15 cellular contexts compared by ENCODE assay signal in the genomic region with DNA sequence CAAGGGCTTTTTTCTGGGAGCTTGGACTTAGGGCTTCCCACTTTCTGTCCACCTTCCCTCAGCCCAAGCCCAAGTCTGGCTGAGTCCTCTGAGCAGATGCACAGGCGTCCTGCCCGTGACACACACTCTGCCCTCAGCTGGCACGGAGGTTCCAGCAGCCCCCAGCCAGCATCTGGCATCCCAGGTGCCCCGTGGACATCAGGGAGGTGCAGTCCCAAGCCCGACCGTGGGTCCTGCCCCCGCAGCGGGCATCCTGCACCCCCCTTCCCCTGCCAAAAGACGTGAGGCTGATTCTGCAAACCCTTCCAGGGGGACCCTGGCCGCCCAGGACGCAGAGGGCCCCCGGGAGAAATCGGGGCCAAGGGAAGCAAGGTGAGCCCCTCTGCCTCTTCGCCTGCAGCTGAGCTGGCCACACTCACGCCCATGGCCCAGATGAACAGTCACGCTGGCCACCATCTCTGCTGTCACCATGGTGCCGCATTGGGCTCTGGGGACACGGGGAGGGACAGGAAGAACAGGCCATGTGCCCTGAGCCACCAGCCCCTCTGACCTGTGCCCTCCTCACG. TPM values are rescaled to one million over a fixed set of nuclear protein-coding genes. Genes with fewer than 3 reads are reported as not detected.
DNase-seq lines count a peak whose midpoint lies in the region; ATAC-seq and TF ChIP-seq lines count a peak whose summit lies in the region.
"Had no signal": no experiment of that assay in that cellular context is flagged by ENCODE, and none has a peak within 500 bp of the region (broad histone marks: within the 10 kb centered on the region; RNA-seq: fewer than 3 reads in every experiment).

No MANE protein-coding gene starts in this region.

- H4K20me1 ChIP-seq in MM.1S (ENCODE audit: insufficient read depth, low read length), result no peaks in the 10 kb centered on the region

- no peaks in the 10 kb centered on the region for H3F3A ChIP-seq in MM.1S (ENCODE audit: insufficient read depth, low read length)

- H3K9ac ChIP-seq in rectal smooth muscle tissue (ENCODE audit: low read length) (no peak overlapping the region), MM.1S (ENCODE audit: low read length) (no peak overlapping the region)
- H3K9ac ChIP-seq: parathyroid adenoma had no signal

- no peak overlapping the region for H3K27ac ChIP-seq in RWPE2 (ENCODE audit: poor library complexity, severe bottlenecking)
- no peak overlapping the region for H3K27ac ChIP-seq in right cardiac atrium (ENCODE audit: low read length)
- peak overlapping the region; percentile 51 for H3K27ac ChIP-seq in rectal smooth muscle tissue (ENCODE audit: low read depth, low read length)
- H3K27ac ChIP-seq in MM.1S (ENCODE audit: low read length), result no peak overlapping the region
- H3K27ac ChIP-seq: colonic mucosa, esophagus squamous epithelium, parathyroid adenoma, SK-N-MC had no signal

- no peak overlapping the region for H3K4me2 ChIP-seq in MM.1S (ENCODE audit: low read depth, low read length)

- intact Hi-C loops in right cardiac atrium (cut with DNase I), result loop anchor here in 1 of 4 donors (10.0 kb wide), 1 partner anchor 114 kb away; no protein-coding TSS in a partner anchor

- peak; percentile 36 for DNase-seq in D341Med (ENCODE audit: low spot score)
- DNase-seq in RWPE2 (ENCODE audit: low spot score), result peak; percentile 47
- DNase-seq in right cardiac atrium, result peak in 2 of 3 donors; percentile 11 to 47
- DNase-seq in GM10266 (ENCODE audit: extremely low spot score), result no peak
- DNase-seq in MM.1S, result no peak
- DNase-seq: amygdala; colonic mucosa; esophagus squamous epithelium; NCI-H1092 treated with DMSO at 0.1 percent for 48 hours; stimulated activated CD4-positive, alpha-beta T cell treated with anti-CD3 and anti-CD28 coated beads, Interleukin-1b, Interleukin-23, amount 100 ng/mL, for 48 hours had no signal

- H3K36me3 ChIP-seq in RWPE2 (ENCODE audit: low read depth), result no peaks in the 10 kb centered on the region
- peaks cover 54% of the 10 kb centered on the region for H3K36me3 ChIP-seq in rectal smooth muscle tissue (ENCODE audit: control insufficient read depth, insufficient read depth, low read length)
- H3K36me3 ChIP-seq in MM.1S (replicated peaks; ENCODE audit: insufficient read depth, low read length), result no peaks in the 10 kb centered on the region

- no peaks in the 10 kb centered on the region for H3K79me2 ChIP-seq in MM.1S (ENCODE audit: low read length)
- H3K79me2 ChIP-seq: parathyroid adenoma had no signal

- no peaks in the 10 kb centered on the region for H3K9me2 ChIP-seq in MM.1S (replicated peaks; ENCODE audit: insufficient read depth, low read length)

- no peak overlapping the region for H2AFZ ChIP-seq in MM.1S (ENCODE audit: low read length)
- H2AFZ ChIP-seq: parathyroid adenoma had no signal

- peaks cover 3% of the 10 kb centered on the region for H3K4me1 ChIP-seq in RWPE2 (ENCODE audit: insufficient read depth, poor library complexity, severe bottlenecking)
- no peaks in the 10 kb centered on the region for H3K4me1 ChIP-seq in right cardiac atrium (ENCODE audit: control insufficient read depth, insufficient read depth, low read length)
- no peaks in the 10 kb centered on the region for H3K4me1 ChIP-seq in rectal smooth muscle tissue (ENCODE audit: control insufficient read depth, insufficient read depth, low read length)
- H3K4me1 ChIP-seq in MM.1S (ENCODE audit: low read length), result no peaks in the 10 kb centered on the region
- H3K4me1 ChIP-seq: colonic mucosa, esophagus squamous epithelium, parathyroid adenoma had no signal

- no peak overlapping the region for H3K4me3 ChIP-seq in RWPE2 (ENCODE audit: severe bottlenecking)
- no peak overlapping the region for H3K4me3 ChIP-seq in right cardiac atrium (ENCODE audit: low read length)
- H3K4me3 ChIP-seq in rectal smooth muscle tissue (ENCODE audit: low read length), result no peak overlapping the region
- H3K4me3 ChIP-seq in MM.1S (ENCODE audit: low read length), result no peak overlapping the region
- H3K4me3 ChIP-seq: colonic mucosa, esophagus squamous epithelium, SK-N-MC had no signal

- 90% methylated on average over 19 of the region's 19 CpGs for WGBS in right cardiac atrium

- TF ChIP-seq CTCF in RWPE2 (IDR thresholded peaks at IDR 0.05; ENCODE audit: poor library complexity, severe bottlenecking), result no peak
- no peak for TF ChIP-seq CTCF in GM10266 (IDR thresholded peaks at IDR 0.05; ENCODE audit: control insufficient read depth, insufficient read depth, low read depth, missing control alignments)
- no peak for TF ChIP-seq CTCF in MM.1S (IDR thresholded peaks at IDR 0.05; ENCODE audit: low read length)

- ATAC-seq in RWPE2 (ENCODE audit: low read depth) (no peak), right cardiac atrium (no peak), HG03432 (IDR thresholded peaks at IDR 0.05; ENCODE audit: unreplicated experiment) (no peak)

- H3K9me3 ChIP-seq in RWPE2 (ENCODE audit: severe bottlenecking), result peaks cover 4% of the 10 kb centered on the region
- H3K9me3 ChIP-seq in right cardiac atrium (ENCODE audit: control insufficient read depth, low read length), result no peaks in the 10 kb centered on the region
- no peaks in the 10 kb centered on the region for H3K9me3 ChIP-seq in MM.1S (replicated peaks; ENCODE audit: insufficient read depth, low read length)
- H3K9me3 ChIP-seq: colonic mucosa, esophagus squamous epithelium had no signal

- H3K27me3 ChIP-seq in RWPE2 (ENCODE audit: insufficient read depth, poor library complexity, severe bottlenecking) (no peaks in the 10 kb centered on the region), right cardiac atrium (ENCODE audit: control insufficient read depth, insufficient read depth) (no peaks in the 10 kb centered on the region), rectal smooth muscle tissue (ENCODE audit: control insufficient read depth, insufficient read depth, low read length) (no peaks in the 10 kb centered on the region), MM.1S (replicated peaks; ENCODE audit: insufficient read depth, low read length) (peaks cover 92% of the 10 kb centered on the region)
- H3K27me3 ChIP-seq: colonic mucosa, esophagus squamous epithelium had no signal

RNA-seq across cellular contexts. Expression of gene COL6A2, which starts 20.5 kb away (rescaled TPM):
- 100 to 1,000 TPM; 198 to 323 (median 274) TPM for total RNA-seq in right cardiac atrium
- polyA plus RNA-seq in right cardiac atrium, result 210 TPM

RNA-seq across cellular contexts. Expression of gene FTCD, which starts 37.0 kb away (rescaled TPM):
- total RNA-seq in right cardiac atrium, result 1 to 10 TPM; 1.6 to 3.5 (median 2.0) TPM
- polyA plus RNA-seq in right cardiac atrium, result 1.00 TPM
- total RNA-seq: CD8-positive, alpha-beta memory T cell; esophagus squamous epithelium had no signal
- polyA plus RNA-seq: CD8-positive, alpha-beta memory T cell had no signal

Comparison
In these comparisons a context has a peak if more than half of its experiments do, and no peak if none do; other contexts are left out.
1. DNase-seq: peak in D341Med (single experiment), RWPE2 (single experiment) and right cardiac atrium (2 of 3); none in GM10266 (single experiment) and MM.1S (single experiment).